ENCODE assay signal across 8 cellular contexts in the genomic region with DNA sequence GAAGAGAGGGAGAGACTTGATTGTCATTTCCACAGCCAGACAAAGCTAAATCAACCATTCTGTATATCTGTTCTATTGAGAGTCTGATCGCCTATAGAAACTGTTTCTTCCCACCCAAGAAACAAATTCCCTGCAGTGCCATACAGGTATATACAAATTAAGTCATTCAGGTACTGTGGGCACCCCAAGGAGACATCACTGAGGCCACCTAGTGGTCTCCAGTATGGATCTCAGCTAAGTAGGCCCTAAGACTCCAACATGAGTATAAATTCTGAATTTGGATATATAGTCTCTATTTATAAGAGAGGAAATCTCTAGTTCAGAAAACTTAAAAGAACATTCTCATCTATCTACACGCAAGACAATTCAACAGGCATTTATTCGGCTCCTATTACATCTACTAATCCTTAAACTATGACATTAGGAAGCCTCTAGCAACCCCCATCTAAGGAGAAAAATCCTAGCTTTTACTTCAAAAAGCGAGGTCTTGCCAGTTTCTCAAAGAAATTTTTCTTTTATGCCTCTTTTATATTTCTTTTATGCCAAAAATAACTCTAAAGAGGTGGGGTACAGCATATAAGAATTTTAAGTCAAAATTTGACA.
DNase-seq lines count a peak whose midpoint lies in the region; ATAC-seq and TF ChIP-seq lines count a peak whose summit lies in the region.

No MANE protein-coding gene starts in this region.

- no peak for ATAC-seq in HG03025 (IDR thresholded peaks at IDR 0.05; ENCODE audit: low FRiP score, unreplicated experiment)
- no peak for ATAC-seq in HG03135 (IDR thresholded peaks at IDR 0.05; ENCODE audit: unreplicated experiment)

- no peak overlapping the region for H3K4me3 Mint-ChIP-seq in glutamatergic neuron (ENCODE audit: unreplicated experiment)

- H3K36me3 Mint-ChIP-seq in glutamatergic neuron (ENCODE audit: unreplicated experiment) = no peaks in the 10 kb centered on the region

- no peak overlapping the region for H3K4me3 ChIP-seq in LNCaP clone FGC (ENCODE audit: low read depth, low read length)

- H3K27ac Mint-ChIP-seq in glutamatergic neuron (ENCODE audit: unreplicated experiment) = no peak overlapping the region

- no peaks in the 10 kb centered on the region for H3K27me3 Mint-ChIP-seq in glutamatergic neuron (ENCODE audit: unreplicated experiment)

- TF ChIP-seq CTCF in LNCaP clone FGC (IDR thresholded peaks at IDR 0.05; ENCODE audit: control insufficient read depth, extremely low read depth, insufficient read depth) (peak; percentile 65), glutamatergic neuron (IDR thresholded peaks at IDR 0.05; ENCODE audit: partially characterized antibody, unreplicated experiment) (peak; percentile 67)

- DNase-seq in NCI-H2227 (lab: John Stamatoyannopoulos, UW; ENCODE audit: unreplicated experiment) = peak; percentile 7
- no peak for DNase-seq in NCI-H2227 treated with DMSO at 0.1 percent for 48 hours (lab: John Stamatoyannopoulos, UW)
- no peak for DNase-seq in LNCaP clone FGC (ENCODE audit: low read depth)
- peak; percentile 36 for DNase-seq in activated CD4-positive, alpha-beta T cell treated with anti-CD3 and anti-CD28 coated beads for 48 hours
- no peak for DNase-seq in glutamatergic neuron
- DNase-seq in stimulated activated CD4-positive, alpha-beta T cell treated with anti-CD3 and anti-CD28 coated beads, Interleukin-2, amount 100 ng/mL, for 4 hours (ENCODE audit: low read depth) = peak; percentile 20

- H3K9me3 Mint-ChIP-seq in glutamatergic neuron (ENCODE audit: unreplicated experiment) = no peaks in the 10 kb centered on the region

- no peaks in the 10 kb centered on the region for H3K4me1 Mint-ChIP-seq in glutamatergic neuron (ENCODE audit: low read depth, unreplicated experiment)

Comparison
In these comparisons a context has a peak if more than half of its experiments do, and no peak if none do; other contexts are left out.
1. DNase-seq: peak in NCI-H2227 (single experiment), activated CD4-positive, alpha-beta T cell treated with anti-CD3 and anti-CD28 coated beads for 48 hours (single experiment) and stimulated activated CD4-positive, alpha-beta T cell treated with anti-CD3 and anti-CD28 coated beads, Interleukin-2, amount 100 ng/mL, for 4 hours (single experiment); none in NCI-H2227 treated with DMSO at 0.1 percent for 48 hours (single experiment), LNCaP clone FGC (single experiment) and glutamatergic neuron (single experiment).